Comparison of ENCODE assay signal across 1 cellular context in the genomic region with DNA sequence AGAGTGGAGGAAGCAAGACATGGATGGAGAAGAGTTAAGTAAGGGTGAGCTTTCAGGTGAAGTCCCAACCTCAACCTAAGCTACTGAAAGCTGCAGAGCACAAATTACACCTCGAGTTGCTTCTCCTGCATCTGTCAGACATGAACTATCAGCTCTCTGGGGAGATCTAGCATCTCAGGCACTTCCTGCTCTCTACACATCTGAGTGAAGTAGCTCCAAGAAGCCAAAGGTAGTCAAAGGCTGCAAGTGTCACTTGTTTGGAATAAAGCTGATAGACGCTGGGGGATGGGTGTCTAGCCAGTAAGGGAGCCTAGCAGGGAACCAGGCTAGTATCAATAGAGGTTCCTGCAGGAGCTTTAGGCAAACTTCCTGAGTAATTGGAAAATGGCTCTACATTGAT.
TF ChIP-seq lines count a peak whose summit lies in the region.

No MANE protein-coding gene starts in this region.

TF ChIP-seq in IMR-90, 13 proteins besides CTCF, POLR2A, EP300 and RAD21 (continued from another document):
- TF ChIP-seq, protein P1, sequence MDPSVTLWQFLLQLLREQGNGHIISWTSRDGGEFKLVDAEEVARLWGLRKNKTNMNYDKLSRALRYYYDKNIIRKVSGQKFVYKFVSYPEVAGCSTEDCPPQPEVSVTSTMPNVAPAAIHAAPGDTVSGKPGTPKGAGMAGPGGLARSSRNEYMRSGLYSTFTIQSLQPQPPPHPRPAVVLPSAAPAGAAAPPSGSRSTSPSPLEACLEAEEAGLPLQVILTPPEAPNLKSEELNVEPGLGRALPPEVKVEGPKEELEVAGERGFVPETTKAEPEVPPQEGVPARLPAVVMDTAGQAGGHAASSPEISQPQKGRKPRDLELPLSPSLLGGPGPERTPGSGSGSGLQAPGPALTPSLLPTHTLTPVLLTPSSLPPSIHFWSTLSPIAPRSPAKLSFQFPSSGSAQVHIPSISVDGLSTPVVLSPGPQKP (IDR thresholded peaks at IDR 0.05; ENCODE audit: borderline replicate concordance, low read depth, low read length) = no peak
- TF ChIP-seq SMC3 (IDR thresholded peaks at IDR 0.05; ENCODE audit: low read depth, low read length) (no peak), MAFK (IDR thresholded peaks at IDR 0.05; ENCODE audit: low read depth, low read length) (no peak), CHD1 (IDR thresholded peaks at IDR 0.05; ENCODE audit: low read depth, low read length) (no peak), MAZ (IDR thresholded peaks at IDR 0.05; ENCODE audit: borderline replicate concordance, low read depth, low read length) (no peak), NFE2L2 (IDR thresholded peaks at IDR 0.05; ENCODE audit: low read depth, low read length) (no peak), MXI1 (IDR thresholded peaks at IDR 0.05; ENCODE audit: borderline replicate concordance, low read depth, low read length) (no peak)
- TF ChIP-seq, protein P2, sequence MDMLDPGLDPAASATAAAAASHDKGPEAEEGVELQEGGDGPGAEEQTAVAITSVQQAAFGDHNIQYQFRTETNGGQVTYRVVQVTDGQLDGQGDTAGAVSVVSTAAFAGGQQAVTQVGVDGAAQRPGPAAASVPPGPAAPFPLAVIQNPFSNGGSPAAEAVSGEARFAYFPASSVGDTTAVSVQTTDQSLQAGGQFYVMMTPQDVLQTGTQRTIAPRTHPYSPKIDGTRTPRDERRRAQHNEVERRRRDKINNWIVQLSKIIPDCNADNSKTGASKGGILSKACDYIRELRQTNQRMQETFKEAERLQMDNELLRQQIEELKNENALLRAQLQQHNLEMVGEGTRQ (IDR thresholded peaks at IDR 0.05; ENCODE audit: low read depth, low read length) = no peak
